Comparison of ENCODE assay signal across 12 cellular contexts in the genomic region with DNA sequence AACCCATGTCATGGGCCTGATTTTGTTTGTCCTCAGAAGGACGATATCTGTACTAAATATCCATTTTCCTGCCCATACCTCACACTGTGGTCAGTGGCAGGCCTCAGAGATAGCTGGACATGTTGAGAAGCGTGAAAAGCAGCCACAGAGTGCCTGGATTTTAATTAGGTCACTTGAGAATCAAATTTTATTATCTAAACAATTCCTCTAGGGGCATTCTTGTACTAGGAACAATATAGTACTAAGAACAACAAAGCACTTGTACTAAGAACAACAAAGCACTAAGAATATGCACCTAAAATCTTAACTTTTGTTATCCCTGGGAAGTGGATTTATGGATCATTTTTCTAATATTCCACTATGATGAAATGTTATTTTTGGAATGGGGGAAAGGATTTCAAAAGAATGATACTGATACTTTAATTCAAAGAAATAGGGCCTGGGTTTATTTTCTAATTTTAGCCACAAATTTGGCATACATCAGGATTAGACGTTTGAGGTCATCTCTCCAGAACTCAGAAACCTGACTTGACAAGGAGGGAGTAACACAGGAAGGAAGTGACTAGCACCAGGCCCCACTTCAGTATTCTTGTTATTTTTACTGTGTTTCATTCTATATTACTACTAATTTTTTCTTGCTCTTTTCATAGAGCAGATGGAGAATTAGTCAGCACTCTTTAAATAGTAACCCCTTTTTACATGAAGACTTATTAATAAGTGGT.
DNase-seq lines count a peak whose midpoint lies in the region; ATAC-seq and TF ChIP-seq lines count a peak whose summit lies in the region.
"Had no signal": no experiment of that assay in that cellular context is flagged by ENCODE, and none has a peak within 500 bp of the region (broad histone marks: within the 10 kb centered on the region; RNA-seq: fewer than 3 reads in every experiment).

No MANE protein-coding gene starts in this region.

- H3K9me3 ChIP-seq in CD4-positive, CD25-positive, alpha-beta regulatory T cell (ENCODE audit: control insufficient read depth in 2 of 2, low read length in 2 of 2): no peaks in the 10 kb centered on the region

- no peak for TF ChIP-seq CTCF in epithelial cell of esophagus (IDR thresholded peaks at IDR 0.05; ENCODE audit: insufficient read depth, low read depth, low read length, missing control alignments)

- H3K27ac Mint-ChIP-seq in CD4-positive, CD25-positive, alpha-beta regulatory T cell: peak overlapping the region in 2 of 3 donors; percentile 57 to 63
- H3K27ac Mint-ChIP-seq: activated naive CD8-positive, alpha-beta T cell treated with anti-CD3 and anti-CD28 coated beads, Interleukin-2, amount 10 ng/mL, durations not matched to agents 7 days and 5 days had no signal

- peaks cover 39% of the 10 kb centered on the region for H3K36me3 Mint-ChIP-seq in CD4-positive, CD25-positive, alpha-beta regulatory T cell

- H3K27me3 Mint-ChIP-seq in CD4-positive, CD25-positive, alpha-beta regulatory T cell: no peaks in the 10 kb centered on the region
- H3K27me3 Mint-ChIP-seq: activated naive CD8-positive, alpha-beta T cell treated with anti-CD3 and anti-CD28 coated beads, Interleukin-2, amount 10 ng/mL, durations not matched to agents 7 days and 5 days had no signal

- H3K4me1 ChIP-seq in CD4-positive, CD25-positive, alpha-beta regulatory T cell (ENCODE audit: control insufficient read depth, insufficient read depth, low read length, poor library complexity, severe bottlenecking): peaks cover 7% of the 10 kb centered on the region

- H3K36me3 ChIP-seq in CD4-positive, CD25-positive, alpha-beta regulatory T cell (ENCODE audit: control insufficient read depth, insufficient read depth, low read length): no peaks in the 10 kb centered on the region

- TF ChIP-seq POLR2A in GM18505 (IDR thresholded peaks at IDR 0.05; ENCODE audit: borderline replicate concordance, extremely low read depth, insufficient read depth, insufficient read length): no peak

- H3K27me3 ChIP-seq in CD4-positive, CD25-positive, alpha-beta regulatory T cell (ENCODE audit: control insufficient read depth, insufficient read depth, low read length): no peaks in the 10 kb centered on the region

- H3K4me3 ChIP-seq in CD4-positive, CD25-positive, alpha-beta regulatory T cell (ENCODE audit: low read depth, low read length): no peak overlapping the region
- H3K4me3 ChIP-seq in epithelial cell of esophagus (ENCODE audit: low read length): no peak overlapping the region

- peaks cover 17 to 36% (median 29%) of the 10 kb centered on the region in 4 donors for H3K4me1 Mint-ChIP-seq in CD4-positive, CD25-positive, alpha-beta regulatory T cell

- H3K27ac ChIP-seq in CD4-positive, CD25-positive, alpha-beta regulatory T cell (ENCODE audit: insufficient read depth, low read length, poor library complexity, severe bottlenecking): no peak overlapping the region

- H3K4me3 Mint-ChIP-seq in CD4-positive, CD25-positive, alpha-beta regulatory T cell: no peak overlapping the region
- H3K4me3 Mint-ChIP-seq: activated naive CD8-positive, alpha-beta T cell treated with anti-CD3 and anti-CD28 coated beads, Interleukin-2, amount 10 ng/mL, durations not matched to agents 7 days and 5 days had no signal

- peaks cover 0 to 3% (median 0%) of the 10 kb centered on the region in 7 donors for H3K9me3 Mint-ChIP-seq in CD4-positive, CD25-positive, alpha-beta regulatory T cell
- H3K9me3 Mint-ChIP-seq: activated naive CD8-positive, alpha-beta T cell treated with anti-CD3 and anti-CD28 coated beads, Interleukin-2, amount 10 ng/mL, durations not matched to agents 7 days and 5 days had no signal

- ATAC-seq in CD4-positive, CD25-positive, alpha-beta regulatory T cell (ENCODE audit: low read depth in 2 of 2): no peak
- ATAC-seq in HG02642 (IDR thresholded peaks at IDR 0.05; ENCODE audit: poor library complexity, unreplicated experiment) (no peak), GM18505 (IDR thresholded peaks at IDR 0.05; ENCODE audit: unreplicated experiment) (no peak)

- DNase-seq in CD4-positive, CD25-positive, alpha-beta regulatory T cell: peak in 1 of 3 donors; percentile 10
- DNase-seq in NCI-H226: peak; percentile 49
- DNase-seq in epithelial cell of esophagus (ENCODE audit: low read depth): peak; percentile 22
- DNase-seq in non-pigmented ciliary epithelial cell (ENCODE audit: low read depth): peak; percentile 48
- DNase-seq in SIG-M5 treated with dmso at 0.1 percent for 504 hours (lab: John Stamatoyannopoulos, UW; ENCODE audit: unreplicated experiment): no peak
- no peak for DNase-seq in NCI-H2196 treated with DMSO at 0.1 percent for 48 hours (lab: John Stamatoyannopoulos, UW; ENCODE audit: unreplicated experiment)
- DNase-seq: activated CD4-positive, alpha-beta T cell treated with anti-CD3 and anti-CD28 coated beads, Interleukin-2, amount 50 U/mL, for 48 hours; activated naive CD8-positive, alpha-beta T cell treated with anti-CD3 and anti-CD28 coated beads, Interleukin-2, amount 10 ng/mL, durations not matched to agents 7 days and 5 days; Calu3; NCI-H510A treated with DMSO at 0.1 percent for 48 hours had no signal

Comparison
In these comparisons a context has a peak if more than half of its experiments do, and no peak if none do; other contexts are left out.
1. DNase-seq: peak in NCI-H226 (single experiment), epithelial cell of esophagus (single experiment) and non-pigmented ciliary epithelial cell (single experiment); none in SIG-M5 treated with dmso at 0.1 percent for 504 hours (single experiment) and NCI-H2196 treated with DMSO at 0.1 percent for 48 hours (single experiment).